7 cellular contexts compared by ENCODE assay signal in the genomic region with DNA sequence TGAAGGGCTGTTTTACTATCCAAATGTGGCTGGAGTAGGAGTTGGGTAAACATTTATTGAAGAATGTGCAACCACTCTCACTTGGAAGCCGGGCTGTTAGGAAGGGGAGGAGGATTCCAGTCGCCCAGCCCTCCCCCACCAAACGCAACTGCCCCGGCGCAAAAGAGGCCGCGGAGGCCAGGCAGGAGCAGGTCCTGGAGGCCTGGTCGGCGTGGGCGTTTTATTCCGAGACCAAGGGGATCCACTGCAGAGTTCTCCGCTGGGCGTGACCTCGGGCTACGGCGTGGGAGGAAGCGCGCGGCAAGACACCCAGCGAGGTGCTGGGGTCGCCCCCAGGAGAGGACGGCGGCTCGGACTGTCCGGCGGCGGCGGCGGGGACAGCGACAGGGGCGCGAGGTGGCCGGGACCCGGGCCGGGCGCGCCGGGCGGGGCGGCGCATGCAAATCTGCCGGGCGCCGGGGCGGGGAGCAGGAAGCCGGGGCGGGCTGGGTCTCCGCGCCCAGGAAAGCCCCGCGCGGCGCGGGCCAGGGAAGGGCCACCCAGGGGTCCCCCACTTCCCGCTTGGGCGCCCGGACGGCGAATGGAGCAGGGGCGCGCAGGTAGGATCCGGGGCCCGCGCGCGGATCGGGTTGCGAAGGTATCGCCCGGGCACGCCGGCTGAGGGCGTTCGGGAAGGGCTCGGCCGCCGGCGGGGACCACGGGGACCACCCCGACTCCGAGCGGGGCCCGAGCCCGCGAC. TPM values are rescaled to one million over a fixed set of nuclear protein-coding genes. Genes with fewer than 3 reads are reported as not detected.
DNase-seq lines count a peak whose midpoint lies in the region; ATAC-seq and TF ChIP-seq lines count a peak whose summit lies in the region.

A gene (plus strand): TSS at position 553 of the 739 bp plus-strand sequence. CDS start 26,230 bp downstream, outside the sequence.

- no peak for TF ChIP-seq CTCF in brain (conservative IDR thresholded peaks at IDR 0.05)

- H3K27ac Mint-ChIP-seq in brain = peak within 1 kb of the TSS in 2 of 5 experiments; percentile 33 to 86
- peak within 1 kb of the TSS; percentile 90 to 99 (median 97) for H3K27ac Mint-ChIP-seq in immature natural killer cell

- ATAC-seq in GM19025 (IDR thresholded peaks at IDR 0.05; ENCODE audit: low read depth, unreplicated experiment) (peak; percentile 57), HG03354 (IDR thresholded peaks at IDR 0.05; ENCODE audit: poor library complexity, severe bottlenecking, unreplicated experiment) (peak; percentile 59), GM18873 (IDR thresholded peaks at IDR 0.05; ENCODE audit: low FRiP score, unreplicated experiment) (no peak)

- H3K9me3 Mint-ChIP-seq in brain (peaks cover 0 to 6% (median 4%) of the 10 kb centered on the region in 5 experiments), immature natural killer cell (no peaks in the 10 kb centered on the region)

- H3K4me1 Mint-ChIP-seq in brain (peaks cover 4% of the 10 kb centered on the region), immature natural killer cell (peaks cover 43 to 44% of the 10 kb centered on the region in 2 donors)

- H3K27me3 Mint-ChIP-seq in brain = peaks cover 71% of the 10 kb centered on the region
- H3K27me3 Mint-ChIP-seq in immature natural killer cell (ENCODE audit: low read depth in 3 of 3) = peaks cover 5 to 15% (median 7%) of the 10 kb centered on the region in 3 donors

- DNase-seq in T-helper 9 cell = peak; percentile 60
- peak; percentile 68 to 70 (median 69) for DNase-seq in immature natural killer cell
- peak; percentile 64 for DNase-seq in stimulated activated CD4-positive, alpha-beta T cell treated with anti-CD3 and anti-CD28 coated beads, Interleukin-12 subunit alpha, Interleukin-12 subunit beta, amount 100 ng/mL, for 4 hours

- H3K4me3 Mint-ChIP-seq in brain (peak within 1 kb of the TSS; percentile 56 to 92 (median 81)), immature natural killer cell (peak within 1 kb of the TSS; percentile 92 to 97 (median 95))

- no peaks in the 10 kb centered on the region for H3K36me3 Mint-ChIP-seq in brain
- H3K36me3 Mint-ChIP-seq in immature natural killer cell = no peaks in the 10 kb centered on the region

RNA-seq across cellular contexts. Expression of the gene that starts here (rescaled TPM):
- 5.0 TPM for polyA plus RNA-seq in brain (ENCODE audit: insufficient read depth, low read depth, low replicate concordance)
- polyA plus RNA-seq in immature natural killer cell = 10 to 100 TPM; 15.7 to 38.7 (median 20.1) TPM
